1 cellular context compared by ENCODE assay signal in the genomic region with DNA sequence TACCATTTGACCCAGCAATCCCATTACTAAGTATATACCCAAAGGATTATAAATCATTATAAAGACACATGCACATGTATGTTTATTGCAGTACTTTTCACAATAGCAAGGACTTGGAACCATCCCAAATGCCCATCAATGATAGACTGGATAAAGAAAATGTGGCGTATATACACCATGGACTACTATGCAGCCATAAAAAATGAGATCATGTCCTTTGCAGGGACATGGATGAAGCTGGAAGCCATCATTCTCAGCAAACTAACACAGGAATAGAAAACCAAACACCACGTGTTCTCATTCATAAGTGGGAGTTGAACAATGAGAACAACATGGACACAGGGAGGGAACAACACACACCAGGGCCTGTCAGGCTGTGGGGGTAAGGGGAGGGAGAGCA. TPM values are rescaled to one million over a fixed set of nuclear protein-coding genes. Genes with fewer than 3 reads are reported as not detected.
"Had no signal": no experiment of that assay in that cellular context is flagged by ENCODE, and none has a peak within 500 bp of the region (broad histone marks: within the 10 kb centered on the region; RNA-seq: fewer than 3 reads in every experiment).

No MANE protein-coding gene starts in this region.

RNA-seq across cellular contexts. Expression of gene TNIK, which starts 59.2 kb away (rescaled TPM):
- total RNA-seq: OCI-LY7 had no signal
